Comparison of ENCODE assay signal across 8 cellular contexts in genomic region chr22:38461414-38462081, GRCh38. TPM values are rescaled to one million over a fixed set of nuclear protein-coding genes. Genes with fewer than 3 reads are reported as not detected.
DNase-seq lines count a peak whose midpoint lies in the region; ATAC-seq and TF ChIP-seq lines count a peak whose summit lies in the region.

No MANE protein-coding gene starts in this region.

- peaks cover 0 to 3% (median 0%) of the 10 kb centered on the region in 5 donors for H3K36me3 Mint-ChIP-seq in naive thymus-derived CD4-positive, alpha-beta T cell

- H3K4me3 Mint-ChIP-seq in naive thymus-derived CD4-positive, alpha-beta T cell, result peak overlapping the region in 4 of 10 donors; percentile 24 to 47 (median 28)

- H3K79me2 ChIP-seq in fibroblast of lung (ENCODE audit: control insufficient read depth, insufficient read depth, low read length), result no peaks in the 10 kb centered on the region

- no peak for TF ChIP-seq CTCF in fibroblast of lung (conservative IDR thresholded peaks at IDR 0.05 in 1 of 2, IDR thresholded peaks at IDR 0.05 in 1 of 2; ENCODE audit: low read depth in 1 of 2, low read length in 2 of 2)

- no peak overlapping the region for H3K27ac ChIP-seq in fibroblast of lung (ENCODE audit: insufficient read depth, low read length)
- H3K27ac ChIP-seq in naive thymus-derived CD4-positive, alpha-beta T cell (ENCODE audit: low read depth, low read length), result no peak overlapping the region

- intact Hi-C loops in naive thymus-derived CD4-positive, alpha-beta T cell (cut with micrococcal nuclease), result no loop called here

- H2AFZ ChIP-seq in fibroblast of lung (ENCODE audit: low read length), result no peak overlapping the region

- ATAC-seq in naive thymus-derived CD4-positive, alpha-beta T cell, result peak; percentile 70
- no peak for ATAC-seq in HG02884 (IDR thresholded peaks at IDR 0.05; ENCODE audit: unreplicated experiment)

- H3K4me1 Mint-ChIP-seq in naive thymus-derived CD4-positive, alpha-beta T cell, result peaks cover 3 to 17% (median 11%) of the 10 kb centered on the region in 7 donors

- H3K4me1 ChIP-seq in fibroblast of lung (ENCODE audit: control insufficient read depth, extremely low read depth, insufficient read depth, low read length), result peaks cover 2% of the 10 kb centered on the region
- H3K4me1 ChIP-seq in naive thymus-derived CD4-positive, alpha-beta T cell (ENCODE audit: control insufficient read depth in 2 of 2, insufficient read depth in 2 of 2, low read length in 2 of 2), result peaks cover 0 to 8% of the 10 kb centered on the region in 2 donors

- no peaks in the 10 kb centered on the region for H3K36me3 ChIP-seq in fibroblast of lung (ENCODE audit: control insufficient read depth, insufficient read depth, low read length)
- H3K36me3 ChIP-seq in naive thymus-derived CD4-positive, alpha-beta T cell (ENCODE audit: control insufficient read depth in 2 of 3, insufficient read depth in 3 of 3, low read length in 3 of 3), result no peaks in the 10 kb centered on the region

- H3K9me3 Mint-ChIP-seq in naive thymus-derived CD4-positive, alpha-beta T cell, result peaks cover 0 to 3% (median 0%) of the 10 kb centered on the region in 11 donors

- no peak overlapping the region for H3K27ac Mint-ChIP-seq in naive thymus-derived CD4-positive, alpha-beta T cell

- peaks cover 51 to 91% (median 71%) of the 10 kb centered on the region in 5 donors for H3K27me3 Mint-ChIP-seq in naive thymus-derived CD4-positive, alpha-beta T cell

- H3K4me2 ChIP-seq in fibroblast of lung (ENCODE audit: extremely low read depth, insufficient read depth, low read length), result peak overlapping the region; percentile 21

- H3K4me3 ChIP-seq in fibroblast of lung (replicated peaks in 1 of 4; ENCODE audit: control extremely low read depth in 1 of 4, insufficient read depth in 1 of 4, low read depth in 3 of 4, low read length in 4 of 4), result no peak overlapping the region
- no peak overlapping the region for H3K4me3 ChIP-seq in naive thymus-derived CD4-positive, alpha-beta T cell (ENCODE audit: low read length)

- no peaks in the 10 kb centered on the region for H3K9me3 ChIP-seq in fibroblast of lung (ENCODE audit: control insufficient read depth, insufficient read depth, low read depth, low read length)
- no peaks in the 10 kb centered on the region for H3K9me3 ChIP-seq in naive thymus-derived CD4-positive, alpha-beta T cell (ENCODE audit: control insufficient read depth in 2 of 3, low read length in 3 of 3)

- CTCF ChIA-PET in naive thymus-derived CD4-positive, alpha-beta T cell (lab: Charles Lee), result interaction anchor here (0.6 kb wide), 1 partner anchor 598 kb away, joined by 7 read pairs; no protein-coding TSS in a partner anchor

- POLR2A ChIA-PET in naive thymus-derived CD4-positive, alpha-beta T cell (lab: Charles Lee), result no interaction called here

- no peak overlapping the region for H3K9ac ChIP-seq in fibroblast of lung (ENCODE audit: insufficient read depth, low read length)

- no peaks in the 10 kb centered on the region for H4K20me1 ChIP-seq in fibroblast of lung (ENCODE audit: control insufficient read depth, extremely low read depth, insufficient read depth, low read length)

- peaks cover 35% of the 10 kb centered on the region for H3K27me3 ChIP-seq in fibroblast of lung (ENCODE audit: control insufficient read depth, insufficient read depth, low read length)
- peaks cover 3 to 8% of the 10 kb centered on the region in 2 donors for H3K27me3 ChIP-seq in naive thymus-derived CD4-positive, alpha-beta T cell (ENCODE audit: control insufficient read depth in 2 of 2, insufficient read depth in 2 of 2, low read length in 2 of 2)

- DNase-seq in C1 segment of cervical spinal cord (lab: John Stamatoyannopoulos, UW) (peak in 11 of 14 donors; percentile 5 to 68 (median 39)), HuH-7 (ENCODE audit: low spot score) (peak; percentile 85), NOMO-1 treated with DMSO at 0.1 percent for 48 hours (lab: John Stamatoyannopoulos, UW; ENCODE audit: unreplicated experiment) (peak; percentile 72), fibroblast of lung (ENCODE audit: low read depth in 2 of 2) (peak; percentile 82 to 86)
- DNase-seq in activated T-cell treated with anti-CD3 and anti-CD28 coated beads, Interleukin-2, amount 50 U/mL, for 1 hour, result peak; percentile 57
- peak in 7 of 9 donors; percentile 28 to 68 (median 32) for DNase-seq in naive thymus-derived CD4-positive, alpha-beta T cell
- DNase-seq in stimulated activated naive CD4-positive, alpha-beta T cell treated with Interleukin-2 at 50 U/mL for 16 hours (lab: John Stamatoyannopoulos, UW), result peak; percentile 51

RNA-seq across cellular contexts. Expression of gene KDELR3, which starts 6.3 kb away (rescaled TPM):
- total RNA-seq in fibroblast of lung, result 42.1 and 78.8 TPM in 2 replicates
- 161 and 305 TPM in 2 replicates for polyA plus RNA-seq in fibroblast of lung
- polyA plus RNA-seq in fibroblast of lung (2012), result 102 and 170 TPM in 2 replicates
- 86.3 and 150 TPM in 2 replicates for polyA minus RNA-seq in fibroblast of lung (ENCODE audit: low replicate concordance)
- under 1 TPM in 1 of 5 experiments, not detected in 4; 0.80 TPM for total RNA-seq in naive thymus-derived CD4-positive, alpha-beta T cell
- polyA plus RNA-seq in naive thymus-derived CD4-positive, alpha-beta T cell, result not detected

RNA-seq across cellular contexts. Expression of gene KCNJ4, which starts 6.5 kb away (rescaled TPM):
- not detected in 2 replicates for total RNA-seq in fibroblast of lung
- not detected in 2 replicates for polyA plus RNA-seq in fibroblast of lung
- not detected in 2 replicates for polyA plus RNA-seq in fibroblast of lung (2012)
- not detected in 2 replicates for polyA minus RNA-seq in fibroblast of lung (ENCODE audit: low replicate concordance)
- not detected for total RNA-seq in naive thymus-derived CD4-positive, alpha-beta T cell
- not detected for polyA plus RNA-seq in naive thymus-derived CD4-positive, alpha-beta T cell

RNA-seq across cellular contexts. Expression of gene DDX17, which starts 44.6 kb away (rescaled TPM):
- total RNA-seq in fibroblast of lung, result 362 and 420 TPM in 2 replicates
- 244 and 325 TPM in 2 replicates for polyA plus RNA-seq in fibroblast of lung
- 86.7 and 115 TPM in 2 replicates for polyA plus RNA-seq in fibroblast of lung (2012)
- polyA minus RNA-seq in fibroblast of lung (ENCODE audit: low replicate concordance), result 215 and 259 TPM in 2 replicates
- 1,000 to 10,000 TPM in 2 of 5 experiments, 100 to 1,000 TPM in 3; 478 to 1,097 (median 684) TPM for total RNA-seq in naive thymus-derived CD4-positive, alpha-beta T cell
- 10 to 100 TPM; 37.7 to 43.4 TPM for polyA plus RNA-seq in naive thymus-derived CD4-positive, alpha-beta T cell

Comparison
In these comparisons a context has a peak if more than half of its experiments do, and no peak if none do; other contexts are left out.
1. DNase-seq: peak in every context shown above with its lines; median percentile 85 in HuH-7; 84 in fibroblast of lung; 72 in NOMO-1 treated with DMSO at 0.1 percent for 48 hours; 57 in activated T-cell treated with anti-CD3 and anti-CD28 coated beads, Interleukin-2, amount 50 U/mL, for 1 hour; 51 in stimulated activated naive CD4-positive, alpha-beta T cell treated with Interleukin-2 at 50 U/mL for 16 hours; 39 in C1 segment of cervical spinal cord; 32 in naive thymus-derived CD4-positive, alpha-beta T cell.
2. RNA of gene KDELR3, which starts 6.3 kb away (total RNA-seq): 42.1 to 78.8 TPM in fibroblast of lung; 0.80 TPM in naive thymus-derived CD4-positive, alpha-beta T cell; every median in the first group is over 10 times any median in the second.